15 cellular contexts compared by ENCODE assay signal in genomic region chr6:158772172-158772571, GRCh38. TPM values are rescaled to one million over a fixed set of nuclear protein-coding genes. Genes with fewer than 3 reads are reported as not detected.
A peak's percentile ranks its signal among the peaks of the same experiment; 100 is the strongest.
DNase-seq lines count a peak whose midpoint lies in the region; ATAC-seq and TF ChIP-seq lines count a peak whose summit lies in the region.
"Had no signal": no experiment of that assay in that cellular context is flagged by ENCODE, and none has a peak within 500 bp of the region (broad histone marks: within the 10 kb centered on the region; RNA-seq: fewer than 3 reads in every experiment).

No MANE protein-coding gene starts in this region.

- no peak overlapping the region for H3K4me3 Mint-ChIP-seq in activated T-cell treated with anti-CD3 and anti-CD28 coated beads, Interleukin-2, amount 50 U/mL, for 24 hours
- no peak overlapping the region for H3K4me3 Mint-ChIP-seq in activated B cell treated with CpG ODN at 0.5 μM for 24 hours

- no peak for ATAC-seq in activated B cell treated with CpG ODN at 0.5 μM for 24 hours (ENCODE audit: low read depth)

- no peaks in the 10 kb centered on the region for H3F3A ChIP-seq in smooth muscle cell (ENCODE audit: low read depth)

- 93 to 97% methylated on average over 6 to 11 of the region's 11 CpGs for WGBS in esophagus squamous epithelium, 2 donors
- WGBS in smooth muscle cell (ENCODE audit: low lambda C conversion rate) = 94% methylated on average over 11 of the region's 11 CpGs

- H3K9me3 Mint-ChIP-seq in activated T-cell treated with anti-CD3 and anti-CD28 coated beads, Interleukin-2, amount 50 U/mL, for 24 hours = no peaks in the 10 kb centered on the region
- no peaks in the 10 kb centered on the region for H3K9me3 Mint-ChIP-seq in activated B cell treated with CpG ODN at 0.5 μM for 24 hours

- H3K27ac Mint-ChIP-seq in activated T-cell treated with anti-CD3 and anti-CD28 coated beads, Interleukin-2, amount 50 U/mL, for 24 hours = peak overlapping the region; percentile 91
- peak overlapping the region; percentile 77 for H3K27ac Mint-ChIP-seq in activated B cell treated with CpG ODN at 0.5 μM for 24 hours

- CTCF ChIA-PET in activated B cell treated with CpG ODN at 0.5 μM for 24 hours (lab: Charles Lee) = interaction anchor here (1.2 to 1.6 kb wide), 2 partner anchors 66 to 201 kb away, joined by 3 to 4 read pairs; no protein-coding TSS in a partner anchor

- POLR2A ChIA-PET in activated B cell treated with CpG ODN at 0.5 μM for 24 hours (lab: Charles Lee) = interaction anchor here (0.7 to 2.3 kb wide), 4 partner anchors 9 to 57 kb away, joined by 3 to 11 read pairs (median 5); no protein-coding TSS in a partner anchor

- H3K9me3 ChIP-seq in esophagus squamous epithelium (no peaks in the 10 kb centered on the region), smooth muscle cell (replicated peaks; ENCODE audit: low read depth) (no peaks in the 10 kb centered on the region)
- H3K9me3 ChIP-seq: neutrophil, uterus had no signal

- DNase-seq in activated T-cell treated with anti-CD3 and anti-CD28 coated beads, Interleukin-2, amount 50 U/mL, for 24 hours = no peak
- DNase-seq in activated T-cell treated with anti-CD3 and anti-CD28 coated beads, Interleukin-2, amount 50 U/mL, for 1 hour = no peak
- no peak for DNase-seq in activated B cell treated with CpG ODN at 0.5 μM for 24 hours
- no peak for DNase-seq in esophagus squamous epithelium (lab: John Stamatoyannopoulos, UW)
- DNase-seq in smooth muscle cell (lab: John Stamatoyannopoulos, UW; ENCODE audit: unreplicated experiment) = no peak
- DNase-seq in HT-29 (ENCODE audit: low spot score) = no peak
- DNase-seq in NCI-H524 (lab: John Stamatoyannopoulos, UW) = no peak
- DNase-seq in DMS53 (lab: John Stamatoyannopoulos, UW) = no peak
- DNase-seq: activated CD4-positive, alpha-beta T cell treated with anti-CD3 and anti-CD28 coated beads for 4 hours; amniotic stem cell; KG1; NCI-H1436 treated with DMSO at 0.1 percent for 48 hours; uterus had no signal

- H3K9ac ChIP-seq in smooth muscle cell (ENCODE audit: low read depth) = no peak overlapping the region

- H3K4me3 ChIP-seq in esophagus squamous epithelium (no peak overlapping the region), smooth muscle cell (no peak overlapping the region)
- H3K4me3 ChIP-seq: SK-N-MC, uterus had no signal

- H3K4me1 ChIP-seq in esophagus squamous epithelium = peaks cover 13 to 44% (median 19%) of the 10 kb centered on the region in 3 donors
- no peaks in the 10 kb centered on the region for H3K4me1 ChIP-seq in smooth muscle cell (ENCODE audit: low read depth)
- H3K4me1 ChIP-seq: uterus had no signal

- peaks cover 100% of the 10 kb centered on the region for H3K36me3 Mint-ChIP-seq in activated T-cell treated with anti-CD3 and anti-CD28 coated beads, Interleukin-2, amount 50 U/mL, for 24 hours (ENCODE audit: low read depth)
- H3K36me3 Mint-ChIP-seq in activated B cell treated with CpG ODN at 0.5 μM for 24 hours (ENCODE audit: low read depth) = peaks cover 100% of the 10 kb centered on the region

- no peak for TF ChIP-seq CTCF in activated B cell treated with CpG ODN at 0.5 μM for 24 hours (IDR thresholded peaks at IDR 0.05)
- TF ChIP-seq CTCF in esophagus squamous epithelium (IDR thresholded peaks at IDR 0.05) = no peak
- no peak for TF ChIP-seq CTCF in smooth muscle cell (IDR thresholded peaks at IDR 0.05; ENCODE audit: borderline replicate concordance, insufficient read depth, poor library complexity, severe bottlenecking)

- no peaks in the 10 kb centered on the region for H3K79me2 ChIP-seq in smooth muscle cell (ENCODE audit: low read depth)

- no peak overlapping the region for H3K4me2 ChIP-seq in smooth muscle cell

- H2AFZ ChIP-seq in smooth muscle cell (ENCODE audit: low read depth) = no peak overlapping the region

- H3K36me3 ChIP-seq in esophagus squamous epithelium (peaks cover 57 to 96% (median 63%) of the 10 kb centered on the region in 3 donors), smooth muscle cell (ENCODE audit: low read depth) (no peaks in the 10 kb centered on the region)
- H3K36me3 ChIP-seq: uterus had no signal

- TF ChIP-seq POLR2A in esophagus squamous epithelium (IDR thresholded peaks at IDR 0.05) = no peak

- peaks cover 60% of the 10 kb centered on the region for H3K4me1 Mint-ChIP-seq in activated T-cell treated with anti-CD3 and anti-CD28 coated beads, Interleukin-2, amount 50 U/mL, for 24 hours (ENCODE audit: low read depth)
- H3K4me1 Mint-ChIP-seq in activated B cell treated with CpG ODN at 0.5 μM for 24 hours = no peaks in the 10 kb centered on the region

- H4K20me1 ChIP-seq in smooth muscle cell (ENCODE audit: low read depth) = peaks cover 11% of the 10 kb centered on the region

- intact Hi-C loops in activated B cell treated with CpG ODN at 0.5 μM for 24 hours (cut with micrococcal nuclease) = loop anchor here (2.0 kb wide), 1 partner anchor 67 kb away; no protein-coding TSS in a partner anchor
- intact Hi-C loops in esophagus squamous epithelium (cut with DNase I) = no loop called here

- peak overlapping the region; percentile 76 to 88 (median 84) for H3K27ac ChIP-seq in esophagus squamous epithelium
- peak overlapping the region; percentile 42 for H3K27ac ChIP-seq in smooth muscle cell (ENCODE audit: low read depth)
- H3K27ac ChIP-seq: neutrophil, uterus had no signal

- H3K27me3 ChIP-seq in esophagus squamous epithelium (no peaks in the 10 kb centered on the region), smooth muscle cell (ENCODE audit: low read depth) (no peaks in the 10 kb centered on the region)
- H3K27me3 ChIP-seq: neutrophil, uterus had no signal

- no peaks in the 10 kb centered on the region for H3K27me3 Mint-ChIP-seq in activated T-cell treated with anti-CD3 and anti-CD28 coated beads, Interleukin-2, amount 50 U/mL, for 24 hours
- no peaks in the 10 kb centered on the region for H3K27me3 Mint-ChIP-seq in activated B cell treated with CpG ODN at 0.5 μM for 24 hours

RNA-seq across cellular contexts. Expression of gene EZR, which starts 47.0 kb away (rescaled TPM):
- total RNA-seq in activated B cell treated with CpG ODN at 0.5 μM for 24 hours = 488 and 489 TPM in 2 replicates
- total RNA-seq in esophagus squamous epithelium = 100 to 1,000 TPM; 208 to 339 (median 285) TPM
- 98.4 and 113 TPM in 2 replicates for total RNA-seq in smooth muscle cell
- 55.0 and 190 TPM in 2 replicates for polyA plus RNA-seq in smooth muscle cell
- 277 and 282 TPM in 2 replicates for total RNA-seq in HT-29 (2014; rRNA removed; shearing (Covaris generic))
